In the genomic region with DNA sequence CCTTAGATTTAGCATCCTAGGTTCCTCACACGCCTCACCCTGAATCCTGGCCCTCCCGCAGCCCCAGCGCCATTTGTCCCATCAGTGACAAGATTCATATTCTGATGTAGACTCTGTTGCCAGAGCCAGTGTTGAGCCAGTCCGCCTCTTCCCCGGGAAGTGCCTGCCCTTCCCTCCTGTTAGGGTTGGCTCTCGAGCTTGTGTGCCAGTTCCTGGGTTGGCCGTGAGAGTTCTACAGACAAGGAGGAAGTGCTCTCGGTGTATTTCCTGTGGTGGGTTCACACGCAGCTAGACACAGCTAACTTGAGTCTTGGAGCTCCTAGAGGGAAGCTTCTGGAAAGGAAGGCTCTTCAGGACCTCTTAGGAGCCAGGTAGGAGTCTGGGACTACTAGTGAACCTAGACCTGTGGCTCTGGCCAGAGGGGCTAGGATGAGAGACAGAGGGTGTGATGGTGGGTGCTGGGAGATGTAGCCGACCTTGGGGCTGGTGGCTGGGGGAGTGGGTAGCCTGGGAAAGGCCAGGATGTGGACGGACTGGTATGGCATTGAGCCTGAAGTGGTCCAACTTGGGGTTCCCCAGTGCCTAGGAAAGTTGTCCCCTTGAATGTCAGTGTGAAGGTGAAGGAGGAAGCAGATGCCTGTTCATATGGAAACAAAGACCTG, we compare ENCODE assay signal across 8 cellular contexts. TPM values are rescaled to one million over a fixed set of nuclear protein-coding genes. Genes with fewer than 3 reads are reported as not detected.
DNase-seq lines count a peak whose midpoint lies in the region; ATAC-seq, FAIRE-seq and TF ChIP-seq lines count a peak whose summit lies in the region.

A gene (plus strand): TSS at position 261 of the 662 bp plus-strand sequence. CDS start 1,076 bp downstream, outside the sequence.

- H3K27me3 ChIP-seq in suprapubic skin (no peaks in the 10 kb centered on the region), foreskin keratinocyte (no peaks in the 10 kb centered on the region)

- intact Hi-C loops in kidney (cut with DNase I): no loop called here

- peak; percentile 40 for ATAC-seq in GM21825 (IDR thresholded peaks at IDR 0.05; ENCODE audit: unreplicated experiment)
- no peak for ATAC-seq in HG03460 (IDR thresholded peaks at IDR 0.05; ENCODE audit: unreplicated experiment)
- ATAC-seq in foreskin keratinocyte: no peak

- TF ChIP-seq POLR2A in suprapubic skin (IDR thresholded peaks at IDR 0.05): no peak

- H3K36me3 ChIP-seq in kidney (ENCODE audit: control insufficient read depth in 1 of 2, insufficient read depth in 2 of 2, low read length in 2 of 2): peaks cover 10 to 17% of the 10 kb centered on the region in 2 donors
- peaks cover 40% of the 10 kb centered on the region for H3K36me3 ChIP-seq in suprapubic skin

- H3K9me3 ChIP-seq in kidney (ENCODE audit: control insufficient read depth in 1 of 2, low read length in 2 of 2) (no peaks in the 10 kb centered on the region), suprapubic skin (no peaks in the 10 kb centered on the region)

- no peak for FAIRE-seq in kidney (lab: Jason Lieb, UNC)

- no peak for TF ChIP-seq EP300 in suprapubic skin (IDR thresholded peaks at IDR 0.05)

- peak within 1 kb of the TSS; percentile 52 to 89 for H3K27ac ChIP-seq in kidney (ENCODE audit: low read depth in 2 of 2, low read length in 2 of 2)
- H3K27ac ChIP-seq in suprapubic skin: peak within 1 kb of the TSS; percentile 53
- no peak within 1 kb of the TSS for H3K27ac ChIP-seq in foreskin keratinocyte

- DNase-seq in AG10803 (ENCODE audit: low read depth): no peak
- DNase-seq in activated T-helper 1 cell treated with Interleukin-2 at 50 U/mL for 16 hours (ENCODE audit: low read depth): peak; percentile 7
- peak; percentile 76 for DNase-seq in kidney
- peak in 1 of 2 donors; percentile 61 for DNase-seq in suprapubic skin (ENCODE audit: low spot score in 2 of 2)
- DNase-seq in stimulated activated CD4-positive, alpha-beta T cell treated with anti-CD3 and anti-CD28 coated beads, Interleukin-4, amount 100 ng/mL, for 24 hours: no peak
- DNase-seq in foreskin keratinocyte: no peak

- 76% methylated on average over 11 of the region's 11 CpGs for WGBS in suprapubic skin

- H3K4me1 ChIP-seq in kidney (ENCODE audit: control insufficient read depth in 1 of 2, insufficient read depth in 1 of 2, low read depth in 1 of 2, low read length in 2 of 2) (peaks cover 12 to 15% of the 10 kb centered on the region in 2 donors), suprapubic skin (peaks cover 20% of the 10 kb centered on the region), foreskin keratinocyte (no peaks in the 10 kb centered on the region)

- H3K4me3 ChIP-seq in AG10803 (ENCODE audit: low read length): peak within 1 kb of the TSS; percentile 42
- H3K4me3 ChIP-seq in kidney (ENCODE audit: low read length in 2 of 2): peak within 1 kb of the TSS; percentile 35 to 49
- peak within 1 kb of the TSS; percentile 34 for H3K4me3 ChIP-seq in suprapubic skin

- peak within 1 kb of the TSS in 1 of 2 donors; percentile 31 for H3K9ac ChIP-seq in kidney (ENCODE audit: low read length in 2 of 2)

- TF ChIP-seq CTCF in AG10803 (conservative IDR thresholded peaks at IDR 0.05; ENCODE audit: low read length) (no peak), kidney (IDR thresholded peaks at IDR 0.05; ENCODE audit: borderline replicate concordance, extremely low read depth, insufficient read depth) (no peak), suprapubic skin (IDR thresholded peaks at IDR 0.05) (no peak), foreskin keratinocyte (conservative IDR thresholded peaks at IDR 0.05) (no peak)

RNA-seq across cellular contexts. Expression of the gene that starts here (rescaled TPM):
- total RNA-seq in kidney (19.5 TPM), suprapubic skin (10 to 100 TPM in 1 of 4 donors, 1 to 10 TPM in 3; 2.9 to 18.6 (median 7.2) TPM), foreskin keratinocyte (1.4 and 1.7 TPM in 2 replicates)
- polyA plus RNA-seq in kidney (ENCODE audit: insufficient read depth, low read depth, low replicate concordance) (21.1 TPM), foreskin keratinocyte (0.74 and 0.89 TPM in 2 replicates)

Comparison
In these comparisons a context has a peak if more than half of its experiments do, and no peak if none do; other contexts are left out.
1. RNA of the gene that starts here (polyA plus RNA-seq): 21.1 TPM in kidney (single experiment); 0.74 to 0.89 TPM in foreskin keratinocyte; every median in the first group is over 10 times any median in the second.
2. DNase-seq: peak in activated T-helper 1 cell treated with Interleukin-2 at 50 U/mL for 16 hours (single experiment) and kidney (single experiment); none in AG10803 (single experiment), stimulated activated CD4-positive, alpha-beta T cell treated with anti-CD3 and anti-CD28 coated beads, Interleukin-4, amount 100 ng/mL, for 24 hours (single experiment) and foreskin keratinocyte (0 of 2).
3. Peak in every context shown above with its lines, with median percentiles within 50 percentile points of each other: H3K4me3 ChIP-seq.